Comparison of ENCODE assay signal across 27 cellular contexts in genomic region chr17:82331345-82331939, GRCh38. TPM values are rescaled to one million over a fixed set of nuclear protein-coding genes. Genes with fewer than 3 reads are reported as not detected.
DNase-seq lines count a peak whose midpoint lies in the region; ATAC-seq, FAIRE-seq and TF ChIP-seq lines count a peak whose summit lies in the region.
"Had no signal": no experiment of that assay in that cellular context is flagged by ENCODE, and none has a peak within 500 bp of the region (broad histone marks: within the 10 kb centered on the region; RNA-seq: fewer than 3 reads in every experiment).

No MANE protein-coding gene starts in this region.

- no peak overlapping the region for H2AFZ ChIP-seq in HepG2 (ENCODE audit: low read length)

- H3K27me3 ChIP-seq in breast epithelium (no peaks in the 10 kb centered on the region), Peyer's patch (no peaks in the 10 kb centered on the region), HepG2 (ENCODE audit: control insufficient read depth in 1 of 2, insufficient read depth in 2 of 2, low read length in 2 of 2) (no peaks in the 10 kb centered on the region), upper lobe of right lung (no peaks in the 10 kb centered on the region)

- peak overlapping the region in 1 of 3 donors; percentile 69 for H3K4me3 ChIP-seq in breast epithelium
- H3K4me3 ChIP-seq in Peyer's patch, result peak overlapping the region in 2 of 4 donors; percentile 63 to 66
- H3K4me3 ChIP-seq in HepG2 (replicated peaks in 1 of 3; ENCODE audit: insufficient read depth in 1 of 3, low read depth in 2 of 3, low read length in 3 of 3), result no peak overlapping the region
- H3K4me3 ChIP-seq in upper lobe of right lung, result no peak overlapping the region
- H3K4me3 ChIP-seq: cardiac muscle cell, gastroesophageal sphincter, GM12878, HAP-1 had no signal

- no peaks in the 10 kb centered on the region for H3K36me3 ChIP-seq in breast epithelium
- no peaks in the 10 kb centered on the region for H3K36me3 ChIP-seq in Peyer's patch
- no peaks in the 10 kb centered on the region for H3K36me3 ChIP-seq in HepG2 (replicated peaks in 1 of 2; ENCODE audit: control insufficient read depth in 1 of 2, insufficient read depth in 2 of 2, low read length in 2 of 2)
- H3K36me3 ChIP-seq in upper lobe of right lung, result no peaks in the 10 kb centered on the region
- H3K36me3 ChIP-seq: cardiac muscle cell, gastroesophageal sphincter, HAP-1, left ventricle myocardium inferior had no signal

- TF ChIP-seq RAD21 in HepG2 (CRISPR knock-in tag; IDR thresholded peaks at IDR 0.05), result no peak

- ATAC-seq in HepG2 (no peak), upper lobe of right lung (no peak)
- ATAC-seq: activated T-cell treated with anti-CD3 and anti-CD28 coated beads, Interleukin-2, amount 50 U/mL, for 72 hours; gastroesophageal sphincter; GM12878; stimulated activated naive CD8-positive, alpha-beta T cell treated with anti-CD3 and anti-CD28 coated beads, Interleukin-15, Interleukin-2, amounts not matched to agents 100 U/mL and 50 U/mL, for 24 hours had no signal

- H3K27ac ChIP-seq in breast epithelium (no peak overlapping the region), Peyer's patch (peak overlapping the region in 3 of 4 donors; percentile 66 to 92 (median 87)), HepG2 (ENCODE audit: extremely low read length, insufficient read depth, low read length) (no peak overlapping the region), upper lobe of right lung (no peak overlapping the region)
- H3K27ac ChIP-seq: cardiac muscle cell, gastroesophageal sphincter, HL-60, left ventricle myocardium inferior had no signal

- peaks cover 4% of the 10 kb centered on the region for H3K79me2 ChIP-seq in HepG2 (ENCODE audit: insufficient read depth, low read length)

- H3K27ac Mint-ChIP-seq in MCF 10A (ENCODE audit: low read depth, unreplicated experiment), result no peak overlapping the region
- H3K27ac Mint-ChIP-seq: activated naive CD4-positive, alpha-beta T cell treated with anti-CD3 and anti-CD28 coated beads for 36 hours; activated T-cell treated with anti-CD3 and anti-CD28 coated beads, Interleukin-2, amount 50 U/mL, for 72 hours; mesothelial cell of epicardium had no signal

- H3K9ac ChIP-seq in HepG2 (ENCODE audit: insufficient read depth, low read depth, low read length), result no peak overlapping the region

- POLR2A ChIA-PET in MCF 10A (lab: Yijun Ruan, JAX) (interaction anchor here (1.4 to 4.7 kb wide), 4 partner anchors 13 to 50 kb away, joined by 3 to 88 read pairs (median 6); no protein-coding TSS in a partner anchor), HepG2 (lab: Yijun Ruan, JAX) (interaction anchor here (0.9 to 20.8 kb wide), 6 partner anchors 10 to 89 kb away, joined by 3 to 270 read pairs (median 17); no protein-coding TSS in a partner anchor)

- CTCF ChIA-PET in MCF 10A (lab: Yijun Ruan, JAX) (interaction anchor here (0.6 kb wide), 1 partner anchor 199 kb away, joined by 3 read pairs; no protein-coding TSS in a partner anchor), HepG2 (lab: Yijun Ruan, JAX; ENCODE audit: low intra/inter-chr PET ratio, low total read pairs) (no interaction called here)

- intact Hi-C loops in MCF 10A (cut with micrococcal nuclease), result no loop called here
- intact Hi-C loops in breast epithelium (cut with DNase I; ENCODE audit: low total_unique reads), result no loop called here
- intact Hi-C loops in HepG2 (cut with micrococcal nuclease; ENCODE audit: unreplicated experiment), result loop anchor here (10.0 kb wide), 1 partner anchor 183 kb away; the partner anchor contains the start of gene FOXK2
- intact Hi-C loops in upper lobe of right lung (cut with DNase I), result loop anchor here (10.0 kb wide), 1 partner anchor 297 kb away; the partner anchor contains the start of genes DCXR and RAC3

- no peak for FAIRE-seq in HepG2 (lab: Jason Lieb, UNC)
- FAIRE-seq: GM12878 had no signal

- BruUV-seq in MCF 10A (replicated peaks; lab: Mats Ljungman, UMichigan), result no TSS peak
- no TSS peak for BruUV-seq in HepG2 (replicated peaks; lab: Mats Ljungman, UMichigan)

- peak overlapping the region; percentile 85 for H3K4me3 Mint-ChIP-seq in MCF 10A (ENCODE audit: unreplicated experiment)

- H4K20me1 ChIP-seq in HepG2 (ENCODE audit: insufficient read depth, low read length), result no peaks in the 10 kb centered on the region

- TF ChIP-seq CTCF in MCF 10A (IDR thresholded peaks at IDR 0.05; ENCODE audit: unreplicated experiment) (no peak), breast epithelium (IDR thresholded peaks at IDR 0.05) (no peak), Peyer's patch (IDR thresholded peaks at IDR 0.05) (no peak), HepG2 (CRISPR knock-in tag; IDR thresholded peaks at IDR 0.05) (no peak), upper lobe of right lung (IDR thresholded peaks at IDR 0.05) (no peak)

- peaks cover 16% of the 10 kb centered on the region for H3K4me1 Mint-ChIP-seq in MCF 10A (ENCODE audit: insufficient read depth, unreplicated experiment)

- DNase-seq in MCF 10A (ENCODE audit: unreplicated experiment) (no peak), breast epithelium (ENCODE audit: low spot score in 2 of 2) (no peak), Peyer's patch (no peak), HepG2 (ENCODE audit: low spot score) (no peak), upper lobe of right lung (peak; percentile 62), NCI-H1694 (lab: John Stamatoyannopoulos, UW) (no peak), NCI-H524 treated with DMSO at 0.1 percent for 48 hours (lab: John Stamatoyannopoulos, UW) (no peak), UCSD-AML1 (lab: John Stamatoyannopoulos, UW; ENCODE audit: unreplicated experiment) (no peak)
- DNase-seq: activated CD4-positive, alpha-beta T cell treated with anti-CD3 and anti-CD28 coated beads for 4 hours; activated naive CD4-positive, alpha-beta T cell treated with anti-CD3 and anti-CD28 coated beads for 36 hours; activated T-cell treated with anti-CD3 and anti-CD28 coated beads, Interleukin-2, amount 50 U/mL, for 72 hours; amygdala; dermis blood vessel endothelial cell; hypothalamus; stimulated activated CD4-positive, alpha-beta T cell treated with anti-CD3 and anti-CD28 coated beads, Interleukin-12 subunit alpha, Interleukin-12 subunit beta, amount 100 ng/mL, for 4 hours; stimulated activated naive CD8-positive, alpha-beta T cell treated with anti-CD3 and anti-CD28 coated beads, Interleukin-15, Interleukin-2, amounts not matched to agents 100 U/mL and 50 U/mL, for 24 hours had no signal

- H3K9me3 ChIP-seq in breast epithelium (no peaks in the 10 kb centered on the region), Peyer's patch (no peaks in the 10 kb centered on the region), HepG2 (ENCODE audit: low read length) (no peaks in the 10 kb centered on the region), upper lobe of right lung (no peaks in the 10 kb centered on the region)
- H3K9me3 ChIP-seq: gastroesophageal sphincter, HAP-1, left ventricle myocardium inferior had no signal

- TF ChIP-seq POLR2A in breast epithelium (IDR thresholded peaks at IDR 0.05) (no peak), Peyer's patch (IDR thresholded peaks at IDR 0.05) (no peak), HepG2 (IDR thresholded peaks at IDR 0.05; ENCODE audit: insufficient read depth in 1 of 2, low read depth in 2 of 2, low read length in 2 of 2) (no peak)

- in situ Hi-C loops in HepG2 (cut with HindIII; ENCODE audit: extremely low pct_ligation_motif_present, low pct_unique_long_range_greater_than_20kb), result no loop called here

- peaks cover 6% of the 10 kb centered on the region for H3K36me3 Mint-ChIP-seq in MCF 10A (ENCODE audit: insufficient read depth, unreplicated experiment)
- H3K36me3 Mint-ChIP-seq: mesothelial cell of epicardium had no signal

- no peaks in the 10 kb centered on the region for H3K9me3 Mint-ChIP-seq in MCF 10A (ENCODE audit: unreplicated experiment)
- H3K9me3 Mint-ChIP-seq: activated naive CD4-positive, alpha-beta T cell treated with anti-CD3 and anti-CD28 coated beads for 36 hours; activated T-cell treated with anti-CD3 and anti-CD28 coated beads, Interleukin-2, amount 50 U/mL, for 72 hours; mesothelial cell of epicardium had no signal

- 94% methylated on average over 24 of the region's 25 CpGs for WGBS in HepG2 (ENCODE audit: low lambda C conversion rate)

- TF ChIP-seq EP300 in HepG2 (IDR thresholded peaks at IDR 0.05; ENCODE audit: low read depth in 2 of 2, low read length in 2 of 2) (no peak), HepG2 (CRISPR knock-in tag; IDR thresholded peaks at IDR 0.05; ENCODE audit: borderline replicate concordance) (no peak)

- no peaks in the 10 kb centered on the region for H3K27me3 Mint-ChIP-seq in MCF 10A (ENCODE audit: insufficient read depth, unreplicated experiment)

- no peak overlapping the region for H3K4me2 ChIP-seq in HepG2 (ENCODE audit: low read depth, low read length)

- H3K4me1 ChIP-seq in breast epithelium (peaks cover 5 to 15% of the 10 kb centered on the region in 2 donors), Peyer's patch (peaks cover 7 to 76% (median 32%) of the 10 kb centered on the region in 4 donors), HepG2 (ENCODE audit: insufficient read depth, low read length) (peaks cover 90% of the 10 kb centered on the region), upper lobe of right lung (peaks cover 38% of the 10 kb centered on the region)

RNA-seq across cellular contexts. Expression of gene SECTM1, which starts 2.1 kb away (rescaled TPM):
- total RNA-seq in MCF 10A (2022), result 7.5 and 13.4 TPM in 2 replicates
- 10 to 100 TPM; 11.5 to 23.9 (median 16.2) TPM for total RNA-seq in breast epithelium
- 100 to 1,000 TPM in 2 of 4 donors, 10 to 100 TPM in 2; 10.7 to 258 (median 94.5) TPM for total RNA-seq in Peyer's patch
- total RNA-seq in HepG2 (2016; rRNA removed; fragmentation: Illumina TruSeq; extraction: Trizol), result 2.4 and 5.3 TPM in 2 replicates
- total RNA-seq in HepG2 (2016; cell fraction: cytosol; rRNA removed; fragmentation: Illumina TruSeq; extraction: Trizol; ENCODE audit: low read depth), result 3.3 TPM in 2 replicates
- 3.0 and 5.5 TPM in 2 replicates for total RNA-seq in HepG2 (2016; cell fraction: insoluble cytoplasmic fraction; rRNA removed; fragmentation: Illumina TruSeq; extraction: Trizol)
- total RNA-seq in HepG2 (2016; cell fraction: membrane; rRNA removed; fragmentation: Illumina TruSeq; extraction: Trizol), result 3.8 and 5.6 TPM in 2 replicates
- total RNA-seq in HepG2 (2016; cell fraction: nucleus; rRNA removed; fragmentation: Illumina TruSeq; extraction: Trizol), result 6.9 and 7.3 TPM in 2 replicates
- polyA plus RNA-seq in HepG2 (2011; rRNA removed), result 3.5 and 4.2 TPM in 2 replicates
- 2.7 and 4.2 TPM in 2 replicates for polyA plus RNA-seq in HepG2 (2011; cell fraction: cytosol; rRNA removed)
- 6.7 and 7.1 TPM in 2 replicates for polyA plus RNA-seq in HepG2 (2011; cell fraction: nucleus; rRNA removed)
- 5.0 and 7.2 TPM in 2 replicates for polyA plus RNA-seq in HepG2 (2012)
- 2.6 and 3.4 TPM in 2 replicates for polyA plus RNA-seq in HepG2 (2016; cell fraction: cytosol; fragmentation: Illumina TruSeq; extraction: Trizol; ENCODE audit: low read depth)
- 4.0 and 4.2 TPM in 2 replicates for polyA plus RNA-seq in HepG2 (2016; cell fraction: insoluble cytoplasmic fraction; fragmentation: Illumina TruSeq; extraction: Trizol; ENCODE audit: low read depth)
- 4.3 and 4.7 TPM in 2 replicates for polyA plus RNA-seq in HepG2 (2016; cell fraction: membrane; fragmentation: Illumina TruSeq; extraction: Trizol; ENCODE audit: low read depth)
- 5.1 and 5.5 TPM in 2 replicates for polyA plus RNA-seq in HepG2 (2016; cell fraction: nucleus; fragmentation: Illumina TruSeq; extraction: Trizol; ENCODE audit: insufficient read depth, low read depth)
- polyA minus RNA-seq in HepG2 (2011; rRNA and poly(A)+ RNA removed; ENCODE audit: low replicate concordance), result 8.8 and 15.0 TPM in 2 replicates
- polyA minus RNA-seq in HepG2 (2011; cell fraction: cytosol; rRNA and poly(A)+ RNA removed), result 1.9 and 2.6 TPM in 2 replicates
- 5.0 and 7.3 TPM in 2 replicates for polyA minus RNA-seq in HepG2 (2011; cell fraction: nucleus; rRNA and poly(A)+ RNA removed)
- 26.4 TPM for total RNA-seq in upper lobe of right lung
- total RNA-seq: cardiac muscle cell, GM12878, OCI-LY7 had no signal
- polyA plus RNA-seq: cardiac muscle cell, neural cell had no signal

RNA-seq across cellular contexts. Expression of gene CD7, which starts 14.0 kb away (rescaled TPM):
- total RNA-seq in MCF 10A (2022) (0.63 and 0.71 TPM in 2 replicates), breast epithelium (1 to 10 TPM in 2 of 3 donors, not detected in 1; 1.3 to 1.8 TPM), Peyer's patch (10 to 100 TPM in 3 of 4 donors, not detected in 1; 11.6 to 15.4 (median 15.2) TPM), HepG2 (2016; rRNA removed; fragmentation: Illumina TruSeq; extraction: Trizol) (29.7 and 67.6 TPM in 2 replicates), upper lobe of right lung (7.2 TPM)
- 23.3 and 25.5 TPM in 2 replicates for total RNA-seq in HepG2 (2016; cell fraction: cytosol; rRNA removed; fragmentation: Illumina TruSeq; extraction: Trizol; ENCODE audit: low read depth)
- 24.7 and 74.3 TPM in 2 replicates for total RNA-seq in HepG2 (2016; cell fraction: insoluble cytoplasmic fraction; rRNA removed; fragmentation: Illumina TruSeq; extraction: Trizol)
- 36.8 and 47.2 TPM in 2 replicates for total RNA-seq in HepG2 (2016; cell fraction: membrane; rRNA removed; fragmentation: Illumina TruSeq; extraction: Trizol)
- total RNA-seq in HepG2 (2016; cell fraction: nucleus; rRNA removed; fragmentation: Illumina TruSeq; extraction: Trizol), result 53.2 and 64.7 TPM in 2 replicates
- polyA plus RNA-seq in HepG2 (2011; rRNA removed), result 72.7 and 76.4 TPM in 2 replicates
- polyA plus RNA-seq in HepG2 (2011; cell fraction: cytosol; rRNA removed), result 34.4 and 89.4 TPM in 2 replicates
- polyA plus RNA-seq in HepG2 (2011; cell fraction: nucleus; rRNA removed), result 127 and 155 TPM in 2 replicates
- 46.2 and 62.8 TPM in 2 replicates for polyA plus RNA-seq in HepG2 (2012)
- 56.5 and 63.8 TPM in 2 replicates for polyA plus RNA-seq in HepG2 (2016; cell fraction: cytosol; fragmentation: Illumina TruSeq; extraction: Trizol; ENCODE audit: low read depth)
- 56.7 and 68.4 TPM in 2 replicates for polyA plus RNA-seq in HepG2 (2016; cell fraction: insoluble cytoplasmic fraction; fragmentation: Illumina TruSeq; extraction: Trizol; ENCODE audit: low read depth)
- 78.3 and 78.6 TPM in 2 replicates for polyA plus RNA-seq in HepG2 (2016; cell fraction: membrane; fragmentation: Illumina TruSeq; extraction: Trizol; ENCODE audit: low read depth)
- 226 and 244 TPM in 2 replicates for polyA plus RNA-seq in HepG2 (2016; cell fraction: nucleus; fragmentation: Illumina TruSeq; extraction: Trizol; ENCODE audit: insufficient read depth, low read depth)
- polyA minus RNA-seq in HepG2 (2011; rRNA and poly(A)+ RNA removed; ENCODE audit: low replicate concordance), result 43.3 TPM in 1 of 2 replicates, not detected in the other
- 31.0 and 32.1 TPM in 2 replicates for polyA minus RNA-seq in HepG2 (2011; cell fraction: cytosol; rRNA and poly(A)+ RNA removed)
- polyA minus RNA-seq in HepG2 (2011; cell fraction: nucleus; rRNA and poly(A)+ RNA removed), result 7.9 and 8.8 TPM in 2 replicates
- total RNA-seq: cardiac muscle cell, Daoy, dermis blood vessel endothelial cell, OCI-LY7 had no signal
- polyA plus RNA-seq: GM12878, neural cell had no signal

RNA-seq across cellular contexts. Expression of gene TEX19, which starts 27.6 kb away (rescaled TPM):
- not detected in 2 replicates for total RNA-seq in MCF 10A (2022)
- not detected for total RNA-seq in breast epithelium
- not detected for total RNA-seq in Peyer's patch
- total RNA-seq in HepG2 (2016; rRNA removed; fragmentation: Illumina TruSeq; extraction: Trizol), result 1.3 and 1.8 TPM in 2 replicates
- total RNA-seq in HepG2 (2016; cell fraction: cytosol; rRNA removed; fragmentation: Illumina TruSeq; extraction: Trizol; ENCODE audit: low read depth), result 0.61 and 0.62 TPM in 2 replicates
- 1.6 TPM in 2 replicates for total RNA-seq in HepG2 (2016; cell fraction: insoluble cytoplasmic fraction; rRNA removed; fragmentation: Illumina TruSeq; extraction: Trizol)
- total RNA-seq in HepG2 (2016; cell fraction: membrane; rRNA removed; fragmentation: Illumina TruSeq; extraction: Trizol), result 1.4 and 1.7 TPM in 2 replicates
- 0.31 and 0.50 TPM in 2 replicates for total RNA-seq in HepG2 (2016; cell fraction: nucleus; rRNA removed; fragmentation: Illumina TruSeq; extraction: Trizol)
- polyA plus RNA-seq in HepG2 (2011; rRNA removed), result 4.9 and 6.0 TPM in 2 replicates
- 4.4 and 5.4 TPM in 2 replicates for polyA plus RNA-seq in HepG2 (2011; cell fraction: cytosol; rRNA removed)
- polyA plus RNA-seq in HepG2 (2011; cell fraction: nucleus; rRNA removed), result 1.8 TPM in 2 replicates
- 3.9 TPM in 2 replicates for polyA plus RNA-seq in HepG2 (2012)
- 0.29 and 0.36 TPM in 2 replicates for polyA plus RNA-seq in HepG2 (2016; cell fraction: cytosol; fragmentation: Illumina TruSeq; extraction: Trizol; ENCODE audit: low read depth)
- polyA plus RNA-seq in HepG2 (2016; cell fraction: insoluble cytoplasmic fraction; fragmentation: Illumina TruSeq; extraction: Trizol; ENCODE audit: low read depth), result 1.2 and 1.6 TPM in 2 replicates
- polyA plus RNA-seq in HepG2 (2016; cell fraction: membrane; fragmentation: Illumina TruSeq; extraction: Trizol; ENCODE audit: low read depth), result 0.61 and 0.72 TPM in 2 replicates
- polyA plus RNA-seq in HepG2 (2016; cell fraction: nucleus; fragmentation: Illumina TruSeq; extraction: Trizol; ENCODE audit: insufficient read depth, low read depth), result 0.55 and 1.4 TPM in 2 replicates
- 1.6 and 8.6 TPM in 2 replicates for polyA minus RNA-seq in HepG2 (2011; rRNA and poly(A)+ RNA removed; ENCODE audit: low replicate concordance)
- 1.8 and 2.5 TPM in 2 replicates for polyA minus RNA-seq in HepG2 (2011; cell fraction: cytosol; rRNA and poly(A)+ RNA removed)
- 0.26 and 0.50 TPM in 2 replicates for polyA minus RNA-seq in HepG2 (2011; cell fraction: nucleus; rRNA and poly(A)+ RNA removed)
- total RNA-seq in upper lobe of right lung, result not detected
- total RNA-seq: Daoy, dermis blood vessel endothelial cell, gastroesophageal sphincter, left ventricle myocardium inferior, right cardiac atrium had no signal
- polyA plus RNA-seq: cardiac muscle cell, neural cell, right cardiac atrium had no signal

RNA-seq across cellular contexts. Expression of gene UTS2R, which starts 40.1 kb away (rescaled TPM):
- total RNA-seq in MCF 10A (2022) (not detected in 2 replicates), breast epithelium (under 1 TPM in 1 of 3 donors, not detected in 2; 0.33 TPM), Peyer's patch (not detected), HepG2 (2016; rRNA removed; fragmentation: Illumina TruSeq; extraction: Trizol) (0.13 TPM in 1 of 2 replicates, not detected in the other), upper lobe of right lung (not detected)
- not detected in 2 replicates for total RNA-seq in HepG2 (2016; cell fraction: cytosol; rRNA removed; fragmentation: Illumina TruSeq; extraction: Trizol; ENCODE audit: low read depth)
- 0.11 TPM in 1 of 2 replicates, not detected in the other for total RNA-seq in HepG2 (2016; cell fraction: insoluble cytoplasmic fraction; rRNA removed; fragmentation: Illumina TruSeq; extraction: Trizol)
- total RNA-seq in HepG2 (2016; cell fraction: membrane; rRNA removed; fragmentation: Illumina TruSeq; extraction: Trizol), result not detected in 2 replicates
- 0.38 TPM in 1 of 2 replicates, not detected in the other for total RNA-seq in HepG2 (2016; cell fraction: nucleus; rRNA removed; fragmentation: Illumina TruSeq; extraction: Trizol)
- 0.10 and 0.15 TPM in 2 replicates for polyA plus RNA-seq in HepG2 (2011; rRNA removed)
- 0.08 and 0.12 TPM in 2 replicates for polyA plus RNA-seq in HepG2 (2011; cell fraction: cytosol; rRNA removed)
- polyA plus RNA-seq in HepG2 (2011; cell fraction: nucleus; rRNA removed), result 1.7 and 2.2 TPM in 2 replicates
- polyA plus RNA-seq in HepG2 (2012), result 0.19 and 0.20 TPM in 2 replicates
- not detected in 2 replicates for polyA plus RNA-seq in HepG2 (2016; cell fraction: cytosol; fragmentation: Illumina TruSeq; extraction: Trizol; ENCODE audit: low read depth)
- polyA plus RNA-seq in HepG2 (2016; cell fraction: insoluble cytoplasmic fraction; fragmentation: Illumina TruSeq; extraction: Trizol; ENCODE audit: low read depth), result 0.17 TPM in 1 of 2 replicates, not detected in the other
- not detected in 2 replicates for polyA plus RNA-seq in HepG2 (2016; cell fraction: membrane; fragmentation: Illumina TruSeq; extraction: Trizol; ENCODE audit: low read depth)
- not detected in 2 replicates for polyA plus RNA-seq in HepG2 (2016; cell fraction: nucleus; fragmentation: Illumina TruSeq; extraction: Trizol; ENCODE audit: insufficient read depth, low read depth)
- polyA minus RNA-seq in HepG2 (2011; rRNA and poly(A)+ RNA removed; ENCODE audit: low replicate concordance), result 0.32 TPM in 1 of 2 replicates, not detected in the other
- polyA minus RNA-seq in HepG2 (2011; cell fraction: cytosol; rRNA and poly(A)+ RNA removed), result not detected in 2 replicates
- polyA minus RNA-seq in HepG2 (2011; cell fraction: nucleus; rRNA and poly(A)+ RNA removed), result 0.50 TPM in 1 of 2 replicates, not detected in the other
- total RNA-seq: activated naive CD4-positive, alpha-beta T cell treated with anti-CD3 and anti-CD28 coated beads for 36 hours; Daoy; dermis blood vessel endothelial cell; gastroesophageal sphincter had no signal
- polyA plus RNA-seq: neural cell had no signal

RNA-seq across cellular contexts. Expression of gene CSNK1D, which starts 57.9 kb away (rescaled TPM):
- total RNA-seq in MCF 10A (2022) (191 and 193 TPM in 2 replicates), breast epithelium (10 to 100 TPM; 50.7 to 85.9 (median 75.2) TPM), Peyer's patch (100 to 1,000 TPM; 148 to 232 (median 215) TPM), HepG2 (2016; rRNA removed; fragmentation: Illumina TruSeq; extraction: Trizol) (28.4 and 31.5 TPM in 2 replicates), upper lobe of right lung (150 TPM)
- 19.2 and 20.4 TPM in 2 replicates for total RNA-seq in HepG2 (2016; cell fraction: cytosol; rRNA removed; fragmentation: Illumina TruSeq; extraction: Trizol; ENCODE audit: low read depth)
- total RNA-seq in HepG2 (2016; cell fraction: insoluble cytoplasmic fraction; rRNA removed; fragmentation: Illumina TruSeq; extraction: Trizol), result 23.0 and 34.1 TPM in 2 replicates
- 24.3 and 26.6 TPM in 2 replicates for total RNA-seq in HepG2 (2016; cell fraction: membrane; rRNA removed; fragmentation: Illumina TruSeq; extraction: Trizol)
- total RNA-seq in HepG2 (2016; cell fraction: nucleus; rRNA removed; fragmentation: Illumina TruSeq; extraction: Trizol), result 42.8 and 45.6 TPM in 2 replicates
- polyA plus RNA-seq in HepG2 (2011; rRNA removed), result 128 and 148 TPM in 2 replicates
- 81.5 and 90.2 TPM in 2 replicates for polyA plus RNA-seq in HepG2 (2011; cell fraction: cytosol; rRNA removed)
- 1,010 and 1,066 TPM in 2 replicates for polyA plus RNA-seq in HepG2 (2011; cell fraction: nucleus; rRNA removed)
- polyA plus RNA-seq in HepG2 (2012), result 164 and 234 TPM in 2 replicates
- 19.6 and 21.8 TPM in 2 replicates for polyA plus RNA-seq in HepG2 (2016; cell fraction: cytosol; fragmentation: Illumina TruSeq; extraction: Trizol; ENCODE audit: low read depth)
- polyA plus RNA-seq in HepG2 (2016; cell fraction: insoluble cytoplasmic fraction; fragmentation: Illumina TruSeq; extraction: Trizol; ENCODE audit: low read depth), result 71.8 and 89.7 TPM in 2 replicates
- polyA plus RNA-seq in HepG2 (2016; cell fraction: membrane; fragmentation: Illumina TruSeq; extraction: Trizol; ENCODE audit: low read depth), result 40.8 and 42.7 TPM in 2 replicates
- 316 and 342 TPM in 2 replicates for polyA plus RNA-seq in HepG2 (2016; cell fraction: nucleus; fragmentation: Illumina TruSeq; extraction: Trizol; ENCODE audit: insufficient read depth, low read depth)
- 78.0 and 103 TPM in 2 replicates for polyA minus RNA-seq in HepG2 (2011; rRNA and poly(A)+ RNA removed; ENCODE audit: low replicate concordance)
- 51.7 and 60.9 TPM in 2 replicates for polyA minus RNA-seq in HepG2 (2011; cell fraction: cytosol; rRNA and poly(A)+ RNA removed)
- 117 and 118 TPM in 2 replicates for polyA minus RNA-seq in HepG2 (2011; cell fraction: nucleus; rRNA and poly(A)+ RNA removed)

Comparison
In these comparisons a context has a peak if more than half of its experiments do, and no peak if none do; other contexts are left out.
1. H3K27ac ChIP-seq: peak in Peyer's patch (3 of 4); none in breast epithelium (0 of 2), HepG2 (single experiment) and upper lobe of right lung (single experiment).
2. intact Hi-C loops: an anchor here in HepG2 (10.0 kb wide) and upper lobe of right lung (10.0 kb wide); none called in MCF 10A and breast epithelium.